9 cellular contexts compared by ENCODE assay signal in the genomic region with DNA sequence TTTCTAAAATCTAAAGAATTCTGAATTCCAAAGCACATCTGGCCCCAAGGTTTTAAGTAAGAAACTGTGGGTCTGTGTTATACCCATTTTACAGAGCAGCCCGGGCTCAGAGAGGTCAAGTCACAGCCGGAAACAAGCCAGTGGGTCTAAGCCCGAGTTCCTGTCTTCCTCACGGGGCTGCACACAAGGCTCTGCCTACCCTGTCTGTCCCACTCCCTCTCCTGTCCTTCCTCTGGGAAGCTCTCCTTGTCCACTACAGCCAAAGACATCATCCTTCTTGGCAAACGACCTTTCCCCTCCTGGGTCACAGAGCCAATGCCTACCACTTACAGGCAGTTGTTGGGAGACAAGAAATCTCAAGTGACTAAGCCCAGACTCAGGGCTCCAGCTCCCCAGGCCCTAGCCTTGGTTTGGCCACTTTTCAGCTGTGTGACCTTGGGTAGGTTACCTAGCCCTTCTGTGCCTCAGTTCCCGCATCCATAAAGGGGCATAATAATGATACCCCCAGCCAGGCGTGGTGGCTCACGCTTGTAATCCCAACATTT. TPM values are rescaled to one million over a fixed set of nuclear protein-coding genes. Genes with fewer than 3 reads are reported as not detected.
DNase-seq lines count a peak whose midpoint lies in the region; ATAC-seq and TF ChIP-seq lines count a peak whose summit lies in the region.
"Had no signal": no experiment of that assay in that cellular context is flagged by ENCODE, and none has a peak within 500 bp of the region (broad histone marks: within the 10 kb centered on the region; RNA-seq: fewer than 3 reads in every experiment).

No MANE protein-coding gene starts in this region.

- H3K23ac ChIP-seq in trophoblast cell (ENCODE audit: low read length): no peak overlapping the region

- H3K9ac ChIP-seq in fibroblast of lung (ENCODE audit: insufficient read depth, low read length) (no peak overlapping the region), trophoblast cell (ENCODE audit: low read length) (no peak overlapping the region)

- H3K27me3 ChIP-seq in SJCRH30 (no peaks in the 10 kb centered on the region), fibroblast of lung (ENCODE audit: control insufficient read depth, insufficient read depth, low read length) (no peaks in the 10 kb centered on the region), trophoblast cell (ENCODE audit: insufficient read depth, low read length) (no peaks in the 10 kb centered on the region)

- peak overlapping the region; percentile 18 for H4K8ac ChIP-seq in trophoblast cell (ENCODE audit: low read depth, low read length)

- no peaks in the 10 kb centered on the region for H3K9me3 ChIP-seq in SJCRH30 (replicated peaks)
- H3K9me3 ChIP-seq in fibroblast of lung (ENCODE audit: control insufficient read depth, insufficient read depth, low read depth, low read length): no peaks in the 10 kb centered on the region
- peaks cover 3% of the 10 kb centered on the region for H3K9me3 ChIP-seq in trophoblast cell (ENCODE audit: insufficient read depth, low read depth, low read length)

- DNase-seq in EL (peak; percentile 47), SJCRH30 (no peak), fibroblast of lung (ENCODE audit: low read depth in 2 of 2) (no peak), trophoblast cell (peak in 1 of 2 donors; percentile 49), NCI-H1436 treated with DMSO at 0.1 percent for 48 hours (lab: John Stamatoyannopoulos, UW) (no peak), NK-92 (lab: John Stamatoyannopoulos, UW; ENCODE audit: unreplicated experiment) (no peak)
- DNase-seq in stimulated activated CD4-positive, alpha-beta T cell treated with anti-CD3 and anti-CD28 coated beads, Interleukin-12 subunit alpha, Interleukin-12 subunit beta, amount 100 ng/mL, for 4 hours: no peak
- DNase-seq: NCI-H2081 treated with DMSO at 0.1 percent for 48 hours had no signal

- H2BK120ac ChIP-seq in trophoblast cell (ENCODE audit: insufficient read depth, low read length, poor library complexity): peak overlapping the region; percentile 44

- WGBS in trophoblast cell (ENCODE audit: extremely low coverage, insufficient coverage, insufficient read length): no CpG with 5 or more reads among the region's 8 CpGs

- peaks cover 14% of the 10 kb centered on the region for H3K4me1 ChIP-seq in SJCRH30
- H3K4me1 ChIP-seq in fibroblast of lung (ENCODE audit: control insufficient read depth, extremely low read depth, insufficient read depth, low read length): peaks cover 17% of the 10 kb centered on the region
- peaks cover 14 to 16% of the 10 kb centered on the region in 2 experiments for H3K4me1 ChIP-seq in trophoblast cell (ENCODE audit: control insufficient read depth in 1 of 2, insufficient read depth in 2 of 2, low read length in 2 of 2)

- no peak for ATAC-seq in HG02798 (IDR thresholded peaks at IDR 0.05; ENCODE audit: poor library complexity, unreplicated experiment)

- H3K4me2 ChIP-seq in fibroblast of lung (ENCODE audit: extremely low read depth, insufficient read depth, low read length) (peak overlapping the region; percentile 86), trophoblast cell (ENCODE audit: low read length) (peak overlapping the region; percentile 23)

- peak overlapping the region; percentile 13 for H3K4ac ChIP-seq in trophoblast cell (ENCODE audit: low read depth, low read length)

- peak overlapping the region; percentile 33 for H3K14ac ChIP-seq in trophoblast cell (ENCODE audit: low read length)

- no peaks in the 10 kb centered on the region for H3K79me2 ChIP-seq in fibroblast of lung (ENCODE audit: control insufficient read depth, insufficient read depth, low read length)
- no peaks in the 10 kb centered on the region for H3K79me2 ChIP-seq in trophoblast cell (ENCODE audit: control insufficient read depth, insufficient read depth, low read length, poor library complexity)

- no peak for TF ChIP-seq CTCF in fibroblast of lung (conservative IDR thresholded peaks at IDR 0.05 in 1 of 2, IDR thresholded peaks at IDR 0.05 in 1 of 2; ENCODE audit: low read depth in 1 of 2, low read length in 2 of 2)

- H2AFZ ChIP-seq in fibroblast of lung (ENCODE audit: low read length): peak overlapping the region; percentile 45
- H2AFZ ChIP-seq in trophoblast cell (ENCODE audit: insufficient read depth, low read length, poor library complexity): no peak overlapping the region

- no peaks in the 10 kb centered on the region for H4K20me1 ChIP-seq in fibroblast of lung (ENCODE audit: control insufficient read depth, extremely low read depth, insufficient read depth, low read length)

- H2AK5ac ChIP-seq in trophoblast cell (ENCODE audit: low read length): peak overlapping the region; percentile 4

- H4K12ac ChIP-seq in trophoblast cell (ENCODE audit: low read depth, low read length): no peak overlapping the region

- H3K27ac ChIP-seq in SJCRH30 (peak overlapping the region; percentile 76), fibroblast of lung (ENCODE audit: insufficient read depth, low read length) (peak overlapping the region; percentile 95), trophoblast cell (ENCODE audit: low read depth, low read length) (peak overlapping the region; percentile 92)

- H3K79me1 ChIP-seq in trophoblast cell (ENCODE audit: low read length): peaks cover 17% of the 10 kb centered on the region

- H3K36me3 ChIP-seq in SJCRH30 (no peaks in the 10 kb centered on the region), fibroblast of lung (ENCODE audit: control insufficient read depth, insufficient read depth, low read length) (no peaks in the 10 kb centered on the region), trophoblast cell (ENCODE audit: control insufficient read depth in 1 of 2, insufficient read depth in 2 of 2, low read length in 2 of 2) (no peaks in the 10 kb centered on the region)

- peak overlapping the region; percentile 87 for H2BK12ac ChIP-seq in trophoblast cell (ENCODE audit: low read length)

- no peak overlapping the region for H3K18ac ChIP-seq in trophoblast cell (ENCODE audit: low read length)

- H4K91ac ChIP-seq in trophoblast cell (ENCODE audit: low read depth, low read length): peak overlapping the region; percentile 65

- H3K4me3 ChIP-seq in SJCRH30 (peak overlapping the region; percentile 42), fibroblast of lung (replicated peaks in 1 of 4; ENCODE audit: control extremely low read depth in 1 of 4, insufficient read depth in 1 of 4, low read depth in 3 of 4, low read length in 4 of 4) (no peak overlapping the region), trophoblast cell (ENCODE audit: low read depth, low read length) (no peak overlapping the region)

- H2BK5ac ChIP-seq in trophoblast cell (ENCODE audit: low read depth, low read length, poor library complexity): peak overlapping the region; percentile 43

RNA-seq across cellular contexts. Expression of gene MAP3K14, which starts 55.6 kb away (rescaled TPM):
- total RNA-seq in SJCRH30 (2014; rRNA removed; shearing (Covaris generic)): 3.9 and 4.7 TPM in 2 replicates
- total RNA-seq in fibroblast of lung: 3.6 TPM in 2 replicates
- polyA plus RNA-seq in fibroblast of lung: 3.9 and 5.2 TPM in 2 replicates
- 3.8 and 5.8 TPM in 2 replicates for polyA plus RNA-seq in fibroblast of lung (2012)
- polyA minus RNA-seq in fibroblast of lung (ENCODE audit: low replicate concordance): 3.6 and 6.0 TPM in 2 replicates
- polyA plus RNA-seq in trophoblast cell (2013): 1.1 and 1.3 TPM in 2 replicates
